In genomic region chr12:96258451-96258933, GRCh38 we compare ENCODE assay signal across 10 cellular contexts.
DNase-seq lines count a peak whose midpoint lies in the region; ATAC-seq and TF ChIP-seq lines count a peak whose summit lies in the region.
"Had no signal": no experiment of that assay in that cellular context is flagged by ENCODE, and none has a peak within 500 bp of the region (broad histone marks: within the 10 kb centered on the region; RNA-seq: fewer than 3 reads in every experiment).

No MANE protein-coding gene starts in this region.

- peaks cover 3% of the 10 kb centered on the region for H3K4me1 ChIP-seq in parathyroid adenoma

- no peak overlapping the region for H3K4me2 ChIP-seq in parathyroid adenoma (ENCODE audit: low read length)

- H3K79me2 ChIP-seq in parathyroid adenoma: peaks cover 4% of the 10 kb centered on the region

- ATAC-seq in GM18873 (IDR thresholded peaks at IDR 0.05; ENCODE audit: low FRiP score, unreplicated experiment) (no peak), GM18520 (IDR thresholded peaks at IDR 0.05; ENCODE audit: unreplicated experiment) (no peak)

- DNase-seq in DMS153 treated with DMSO at 0.1 percent for 48 hours (lab: John Stamatoyannopoulos, UW; ENCODE audit: unreplicated experiment) (peak; percentile 32), NCI-H446 treated with DMSO at 0.1 percent for 48 hours (lab: John Stamatoyannopoulos, UW) (peak; percentile 88), endothelial cell (ENCODE audit: low spot score) (no peak), HuH-7.5 (ENCODE audit: low spot score) (no peak), amniotic stem cell (lab: John Stamatoyannopoulos, UW) (no peak)
- DNase-seq: KBM-7, kidney glomerular epithelial cell had no signal

- H3K27me3 ChIP-seq in parathyroid adenoma (ENCODE audit: control insufficient read depth, insufficient read depth, low read length): no peaks in the 10 kb centered on the region

- no peak overlapping the region for H3K4me3 ChIP-seq in parathyroid adenoma (ENCODE audit: low read depth, low read length)

- H2AFZ ChIP-seq in parathyroid adenoma: no peak overlapping the region

- no peaks in the 10 kb centered on the region for H3K9me3 ChIP-seq in parathyroid adenoma (ENCODE audit: control insufficient read depth, low read length)

- H3K36me3 ChIP-seq in parathyroid adenoma (ENCODE audit: control insufficient read depth, insufficient read depth, low read length): no peaks in the 10 kb centered on the region

- H3K27ac Mint-ChIP-seq in endothelial cell (ENCODE audit: unreplicated experiment): peak overlapping the region; percentile 85

- peaks cover 29% of the 10 kb centered on the region for H3K4me1 Mint-ChIP-seq in endothelial cell (ENCODE audit: unreplicated experiment)

- H3K4me3 Mint-ChIP-seq in endothelial cell (ENCODE audit: unreplicated experiment): no peak overlapping the region

- no peak overlapping the region for H3K9ac ChIP-seq in parathyroid adenoma

- TF ChIP-seq CTCF in endothelial cell (IDR thresholded peaks at IDR 0.05; ENCODE audit: unreplicated experiment) (no peak), parathyroid adenoma (IDR thresholded peaks at IDR 0.05) (no peak)

- H3K27me3 Mint-ChIP-seq in endothelial cell (ENCODE audit: unreplicated experiment): peaks cover 15% of the 10 kb centered on the region

- peaks cover 40% of the 10 kb centered on the region for H3K36me3 Mint-ChIP-seq in endothelial cell (ENCODE audit: low read depth, unreplicated experiment)

- no peaks in the 10 kb centered on the region for H3K9me3 Mint-ChIP-seq in endothelial cell (ENCODE audit: unreplicated experiment)

- H3K27ac ChIP-seq in parathyroid adenoma: peak overlapping the region; percentile 9

Comparison
In these comparisons a context has a peak if more than half of its experiments do, and no peak if none do; other contexts are left out.
1. DNase-seq: peak in DMS153 treated with DMSO at 0.1 percent for 48 hours (single experiment) and NCI-H446 treated with DMSO at 0.1 percent for 48 hours (single experiment); none in endothelial cell (single experiment), HuH-7.5 (single experiment) and amniotic stem cell (single experiment).